Comparison of ENCODE assay signal across 11 cellular contexts in the genomic region with DNA sequence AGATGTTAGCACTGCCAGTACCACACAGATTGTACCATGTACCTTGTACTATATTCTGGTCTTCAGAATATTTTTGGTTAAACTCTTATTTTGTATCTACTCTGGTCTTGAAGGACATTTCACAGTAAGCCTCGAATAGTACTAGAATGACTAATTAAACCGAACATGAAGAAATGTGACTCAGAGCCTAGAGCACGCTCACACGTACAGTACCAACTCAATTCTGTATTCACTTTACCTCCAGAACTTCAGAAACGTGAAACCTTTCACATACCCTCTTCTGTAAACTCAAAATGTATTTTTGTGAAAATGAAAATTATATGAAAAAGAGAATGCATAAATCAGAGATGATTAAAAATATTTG.
DNase-seq lines count a peak whose midpoint lies in the region; ATAC-seq and TF ChIP-seq lines count a peak whose summit lies in the region.
"Had no signal": no experiment of that assay in that cellular context is flagged by ENCODE, and none has a peak within 500 bp of the region (broad histone marks: within the 10 kb centered on the region; RNA-seq: fewer than 3 reads in every experiment).

No MANE protein-coding gene starts in this region.

- no peak overlapping the region for H2BK120ac ChIP-seq in mesenchymal stem cell (ENCODE audit: low read depth, low read length)

- no peak overlapping the region for H4K91ac ChIP-seq in mesenchymal stem cell (ENCODE audit: low read length)

- H2BK12ac ChIP-seq in mesenchymal stem cell (ENCODE audit: low read length in 2 of 2), result no peak overlapping the region

- H2AK5ac ChIP-seq in mesenchymal stem cell (ENCODE audit: low read length, severe bottlenecking), result no peak overlapping the region

- DNase-seq in AG09319 (ENCODE audit: extremely low read depth, low read depth), result peak; percentile 10
- peak; percentile 59 for DNase-seq in HT1080 (ENCODE audit: low read depth)
- peak; percentile 78 for DNase-seq in astrocyte of the spinal cord (ENCODE audit: low read depth, low spot score)
- DNase-seq in mesenchymal stem cell, result peak; percentile 42
- DNase-seq in MV-4-11 (lab: John Stamatoyannopoulos, UW), result no peak
- DNase-seq in Karpas-422, result no peak
- DNase-seq: activated T-cell treated with anti-CD3 and anti-CD28 coated beads, Interleukin-2, amount 50 U/mL, for 1 hour; NK-92 treated with Interleukin-12 subunit alpha and Interleukin-12 subunit beta, amount 100 ng/mL, for 24 hours; stimulated activated naive CD4-positive, alpha-beta T cell had no signal

- H3K4me3 ChIP-seq in astrocyte of the spinal cord (ENCODE audit: low read depth, low read length) (no peak overlapping the region), mesenchymal stem cell (ENCODE audit: insufficient read depth in 1 of 2, low read depth in 1 of 2, low read length in 2 of 2) (no peak overlapping the region), Karpas-422 (ENCODE audit: low read length) (no peak overlapping the region)

- in situ Hi-C loops in astrocyte of the spinal cord (cut with HindIII; ENCODE audit: low sequenced_read_pairs), result no loop called here

- no peaks in the 10 kb centered on the region for H3K9me2 ChIP-seq in Karpas-422 (replicated peaks; ENCODE audit: insufficient read depth, low read length)

- H3K4ac ChIP-seq in mesenchymal stem cell (ENCODE audit: low read depth in 1 of 2, low read length in 2 of 2), result no peak overlapping the region

- WGBS in mesenchymal stem cell, result 31% methylated on average over 4 of the region's 5 CpGs

- H3K23ac ChIP-seq in mesenchymal stem cell (ENCODE audit: low read length in 2 of 2), result no peak overlapping the region

- no peak overlapping the region for H3K4me2 ChIP-seq in mesenchymal stem cell (ENCODE audit: low read length, poor library complexity, severe bottlenecking)
- no peak overlapping the region for H3K4me2 ChIP-seq in Karpas-422 (ENCODE audit: low read depth, low read length, poor library complexity, severe bottlenecking)

- H3K27me3 ChIP-seq in mesenchymal stem cell (ENCODE audit: control insufficient read depth in 1 of 2, insufficient read depth in 1 of 2, low read length in 2 of 2), result no peaks in the 10 kb centered on the region
- H3K27me3 ChIP-seq in Karpas-422 (ENCODE audit: low read length), result no peaks in the 10 kb centered on the region

- H2AFZ ChIP-seq in mesenchymal stem cell (ENCODE audit: low read depth, low read length), result no peak overlapping the region
- H2AFZ ChIP-seq in Karpas-422 (ENCODE audit: low read length), result no peak overlapping the region

- H3K14ac ChIP-seq in mesenchymal stem cell (ENCODE audit: low read length in 2 of 2), result no peak overlapping the region

- no peak overlapping the region for H2BK5ac ChIP-seq in mesenchymal stem cell (ENCODE audit: low read depth, low read length, poor library complexity, severe bottlenecking)

- no peaks in the 10 kb centered on the region for H3K36me3 ChIP-seq in mesenchymal stem cell (ENCODE audit: control insufficient read depth in 1 of 2, insufficient read depth in 2 of 2, low read depth in 1 of 2, low read length in 2 of 2)
- no peaks in the 10 kb centered on the region for H3K36me3 ChIP-seq in Karpas-422 (ENCODE audit: insufficient read depth, low read length)

- no peak for ATAC-seq in HG02970 (IDR thresholded peaks at IDR 0.05; ENCODE audit: low FRiP score, unreplicated experiment)
- ATAC-seq in GM18520 (IDR thresholded peaks at IDR 0.05; ENCODE audit: unreplicated experiment), result no peak

- H3K79me1 ChIP-seq in mesenchymal stem cell (replicated peaks; ENCODE audit: low read length, poor library complexity, severe bottlenecking), result no peaks in the 10 kb centered on the region

- H3K27ac ChIP-seq in mesenchymal stem cell (ENCODE audit: low read length, poor library complexity, severe bottlenecking) (no peak overlapping the region), Karpas-422 (ENCODE audit: low read length) (no peak overlapping the region)

- H4K8ac ChIP-seq in mesenchymal stem cell (ENCODE audit: low read length), result no peak overlapping the region

- no peak overlapping the region for H2BK15ac ChIP-seq in mesenchymal stem cell (ENCODE audit: low read depth, poor library complexity, severe bottlenecking)

- no peaks in the 10 kb centered on the region for H3K79me2 ChIP-seq in Karpas-422 (ENCODE audit: low read length)

- H3K18ac ChIP-seq in mesenchymal stem cell (ENCODE audit: low read depth in 1 of 2, low read length in 2 of 2), result no peak overlapping the region

- TF ChIP-seq CTCF in AG09319 (IDR thresholded peaks at IDR 0.05; ENCODE audit: low read depth, low read length) (no peak), astrocyte of the spinal cord (IDR thresholded peaks at IDR 0.05; ENCODE audit: low read depth, low read length) (no peak)

- no peaks in the 10 kb centered on the region for H4K20me1 ChIP-seq in Karpas-422 (ENCODE audit: insufficient read depth, low read depth, low read length)

- H3K9me3 ChIP-seq in mesenchymal stem cell (ENCODE audit: control insufficient read depth, low read length), result no peaks in the 10 kb centered on the region
- H3K9me3 ChIP-seq in Karpas-422 (ENCODE audit: low read length), result no peaks in the 10 kb centered on the region

- no peak overlapping the region for H3K9ac ChIP-seq in mesenchymal stem cell (ENCODE audit: low read length)
- H3K9ac ChIP-seq in Karpas-422 (ENCODE audit: low read length), result no peak overlapping the region

- peaks cover 8% of the 10 kb centered on the region for H3K4me1 ChIP-seq in mesenchymal stem cell (ENCODE audit: control insufficient read depth, insufficient read depth, low read depth, low read length)
- H3K4me1 ChIP-seq in Karpas-422 (ENCODE audit: low read length), result no peaks in the 10 kb centered on the region

Comparison
In these comparisons a context has a peak if more than half of its experiments do, and no peak if none do; other contexts are left out.
1. DNase-seq: peak in AG09319 (single experiment), HT1080 (single experiment), astrocyte of the spinal cord (single experiment) and mesenchymal stem cell (single experiment); none in MV-4-11 (single experiment) and Karpas-422 (single experiment).